ENCODE assay signal across 1 cellular context in genomic region chr3:150300847-150301517, GRCh38.
TF ChIP-seq lines count a peak whose summit lies in the region.

No MANE protein-coding gene starts in this region.

TF ChIP-seq in H1, 55 proteins besides CTCF, POLR2A, EP300 and RAD21 (continued from another document):
- TF ChIP-seq MAFK (IDR thresholded peaks at IDR 0.05; ENCODE audit: low read depth, low read length) (no peak), RFX5 (IDR thresholded peaks at IDR 0.05; ENCODE audit: borderline replicate concordance, low read depth, low read length) (no peak), FOSL1 (IDR thresholded peaks at IDR 0.05; ENCODE audit: insufficient read depth, low read depth, low read length) (no peak), TAF7 (optimal IDR thresholded peaks at IDR 0.05; ENCODE audit: borderline replicate concordance, low read depth, low read length) (no peak), ZNF274 (IDR thresholded peaks at IDR 0.05; ENCODE audit: borderline replicate concordance, extremely low read depth, low read length) (no peak), TBP (IDR thresholded peaks at IDR 0.05; ENCODE audit: low read depth, low read length) (no peak), SP1 (IDR thresholded peaks at IDR 0.05; ENCODE audit: low read depth, low read length) (no peak), PHF8 (conservative IDR thresholded peaks at IDR 0.05; ENCODE audit: low read depth, low read length) (no peak), CHD1 (IDR thresholded peaks at IDR 0.05; ENCODE audit: low read depth, low read length) (no peak)
- TF ChIP-seq, protein P1, sequence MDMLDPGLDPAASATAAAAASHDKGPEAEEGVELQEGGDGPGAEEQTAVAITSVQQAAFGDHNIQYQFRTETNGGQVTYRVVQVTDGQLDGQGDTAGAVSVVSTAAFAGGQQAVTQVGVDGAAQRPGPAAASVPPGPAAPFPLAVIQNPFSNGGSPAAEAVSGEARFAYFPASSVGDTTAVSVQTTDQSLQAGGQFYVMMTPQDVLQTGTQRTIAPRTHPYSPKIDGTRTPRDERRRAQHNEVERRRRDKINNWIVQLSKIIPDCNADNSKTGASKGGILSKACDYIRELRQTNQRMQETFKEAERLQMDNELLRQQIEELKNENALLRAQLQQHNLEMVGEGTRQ (IDR thresholded peaks at IDR 0.05; ENCODE audit: low read length), result no peak
- TF ChIP-seq, protein P2, sequence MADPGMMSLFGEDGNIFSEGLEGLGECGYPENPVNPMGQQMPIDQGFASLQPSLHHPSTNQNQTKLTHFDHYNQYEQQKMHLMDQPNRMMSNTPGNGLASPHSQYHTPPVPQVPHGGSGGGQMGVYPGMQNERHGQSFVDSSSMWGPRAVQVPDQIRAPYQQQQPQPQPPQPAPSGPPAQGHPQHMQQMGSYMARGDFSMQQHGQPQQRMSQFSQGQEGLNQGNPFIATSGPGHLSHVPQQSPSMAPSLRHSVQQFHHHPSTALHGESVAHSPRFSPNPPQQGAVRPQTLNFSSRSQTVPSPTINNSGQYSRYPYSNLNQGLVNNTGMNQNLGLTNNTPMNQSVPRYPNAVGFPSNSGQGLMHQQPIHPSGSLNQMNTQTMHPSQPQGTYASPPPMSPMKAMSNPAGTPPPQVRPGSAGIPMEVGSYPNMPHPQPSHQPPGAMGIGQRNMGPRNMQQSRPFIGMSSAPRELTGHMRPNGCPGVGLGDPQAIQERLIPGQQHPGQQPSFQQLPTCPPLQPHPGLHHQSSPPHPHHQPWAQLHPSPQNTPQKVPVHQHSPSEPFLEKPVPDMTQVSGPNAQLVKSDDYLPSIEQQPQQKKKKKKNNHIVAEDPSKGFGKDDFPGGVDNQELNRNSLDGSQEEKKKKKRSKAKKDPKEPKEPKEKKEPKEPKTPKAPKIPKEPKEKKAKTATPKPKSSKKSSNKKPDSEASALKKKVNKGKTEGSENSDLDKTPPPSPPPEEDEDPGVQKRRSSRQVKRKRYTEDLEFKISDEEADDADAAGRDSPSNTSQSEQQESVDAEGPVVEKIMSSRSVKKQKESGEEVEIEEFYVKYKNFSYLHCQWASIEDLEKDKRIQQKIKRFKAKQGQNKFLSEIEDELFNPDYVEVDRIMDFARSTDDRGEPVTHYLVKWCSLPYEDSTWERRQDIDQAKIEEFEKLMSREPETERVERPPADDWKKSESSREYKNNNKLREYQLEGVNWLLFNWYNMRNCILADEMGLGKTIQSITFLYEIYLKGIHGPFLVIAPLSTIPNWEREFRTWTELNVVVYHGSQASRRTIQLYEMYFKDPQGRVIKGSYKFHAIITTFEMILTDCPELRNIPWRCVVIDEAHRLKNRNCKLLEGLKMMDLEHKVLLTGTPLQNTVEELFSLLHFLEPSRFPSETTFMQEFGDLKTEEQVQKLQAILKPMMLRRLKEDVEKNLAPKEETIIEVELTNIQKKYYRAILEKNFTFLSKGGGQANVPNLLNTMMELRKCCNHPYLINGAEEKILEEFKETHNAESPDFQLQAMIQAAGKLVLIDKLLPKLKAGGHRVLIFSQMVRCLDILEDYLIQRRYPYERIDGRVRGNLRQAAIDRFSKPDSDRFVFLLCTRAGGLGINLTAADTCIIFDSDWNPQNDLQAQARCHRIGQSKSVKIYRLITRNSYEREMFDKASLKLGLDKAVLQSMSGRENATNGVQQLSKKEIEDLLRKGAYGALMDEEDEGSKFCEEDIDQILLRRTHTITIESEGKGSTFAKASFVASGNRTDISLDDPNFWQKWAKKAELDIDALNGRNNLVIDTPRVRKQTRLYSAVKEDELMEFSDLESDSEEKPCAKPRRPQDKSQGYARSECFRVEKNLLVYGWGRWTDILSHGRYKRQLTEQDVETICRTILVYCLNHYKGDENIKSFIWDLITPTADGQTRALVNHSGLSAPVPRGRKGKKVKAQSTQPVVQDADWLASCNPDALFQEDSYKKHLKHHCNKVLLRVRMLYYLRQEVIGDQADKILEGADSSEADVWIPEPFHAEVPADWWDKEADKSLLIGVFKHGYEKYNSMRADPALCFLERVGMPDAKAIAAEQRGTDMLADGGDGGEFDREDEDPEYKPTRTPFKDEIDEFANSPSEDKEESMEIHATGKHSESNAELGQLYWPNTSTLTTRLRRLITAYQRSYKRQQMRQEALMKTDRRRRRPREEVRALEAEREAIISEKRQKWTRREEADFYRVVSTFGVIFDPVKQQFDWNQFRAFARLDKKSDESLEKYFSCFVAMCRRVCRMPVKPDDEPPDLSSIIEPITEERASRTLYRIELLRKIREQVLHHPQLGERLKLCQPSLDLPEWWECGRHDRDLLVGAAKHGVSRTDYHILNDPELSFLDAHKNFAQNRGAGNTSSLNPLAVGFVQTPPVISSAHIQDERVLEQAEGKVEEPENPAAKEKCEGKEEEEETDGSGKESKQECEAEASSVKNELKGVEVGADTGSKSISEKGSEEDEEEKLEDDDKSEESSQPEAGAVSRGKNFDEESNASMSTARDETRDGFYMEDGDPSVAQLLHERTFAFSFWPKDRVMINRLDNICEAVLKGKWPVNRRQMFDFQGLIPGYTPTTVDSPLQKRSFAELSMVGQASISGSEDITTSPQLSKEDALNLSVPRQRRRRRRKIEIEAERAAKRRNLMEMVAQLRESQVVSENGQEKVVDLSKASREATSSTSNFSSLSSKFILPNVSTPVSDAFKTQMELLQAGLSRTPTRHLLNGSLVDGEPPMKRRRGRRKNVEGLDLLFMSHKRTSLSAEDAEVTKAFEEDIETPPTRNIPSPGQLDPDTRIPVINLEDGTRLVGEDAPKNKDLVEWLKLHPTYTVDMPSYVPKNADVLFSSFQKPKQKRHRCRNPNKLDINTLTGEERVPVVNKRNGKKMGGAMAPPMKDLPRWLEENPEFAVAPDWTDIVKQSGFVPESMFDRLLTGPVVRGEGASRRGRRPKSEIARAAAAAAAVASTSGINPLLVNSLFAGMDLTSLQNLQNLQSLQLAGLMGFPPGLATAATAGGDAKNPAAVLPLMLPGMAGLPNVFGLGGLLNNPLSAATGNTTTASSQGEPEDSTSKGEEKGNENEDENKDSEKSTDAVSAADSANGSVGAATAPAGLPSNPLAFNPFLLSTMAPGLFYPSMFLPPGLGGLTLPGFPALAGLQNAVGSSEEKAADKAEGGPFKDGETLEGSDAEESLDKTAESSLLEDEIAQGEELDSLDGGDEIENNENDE (IDR thresholded peaks at IDR 0.05; ENCODE audit: insufficient replicate concordance, low read length), result no peak
